1 cellular context compared by ENCODE assay signal in the genomic region with DNA sequence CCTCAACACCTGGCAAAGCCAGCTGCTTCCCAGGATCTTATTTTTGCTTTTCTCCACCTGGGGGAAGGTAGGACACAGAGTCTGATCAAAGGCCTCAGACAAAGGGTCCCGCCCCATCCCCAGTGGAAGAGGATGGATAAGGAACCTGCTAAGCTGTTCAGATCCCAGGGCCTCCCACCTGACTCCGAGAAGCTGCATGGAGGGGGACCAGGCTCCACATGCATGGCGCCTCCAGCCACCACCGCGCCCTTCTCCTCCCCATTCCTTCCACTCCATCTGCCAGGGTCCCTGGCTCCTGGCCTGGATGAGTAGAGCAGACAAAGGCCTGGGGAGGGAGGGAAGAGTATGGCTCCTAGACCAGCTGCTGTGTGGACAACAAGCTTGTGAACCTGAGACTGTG.
TF ChIP-seq lines count a peak whose summit lies in the region.

No MANE protein-coding gene starts in this region.

TF ChIP-seq in H1, 55 proteins besides CTCF, POLR2A, EP300 and RAD21:
- TF ChIP-seq BRCA1 (IDR thresholded peaks at IDR 0.05; ENCODE audit: low read depth, low read length) = no peak
- TF ChIP-seq SP2 (IDR thresholded peaks at IDR 0.05; ENCODE audit: low read length) = no peak
- TF ChIP-seq RBBP5 (IDR thresholded peaks at IDR 0.05; ENCODE audit: borderline replicate concordance, low read depth, low read length) = no peak
- TF ChIP-seq, protein P1, sequence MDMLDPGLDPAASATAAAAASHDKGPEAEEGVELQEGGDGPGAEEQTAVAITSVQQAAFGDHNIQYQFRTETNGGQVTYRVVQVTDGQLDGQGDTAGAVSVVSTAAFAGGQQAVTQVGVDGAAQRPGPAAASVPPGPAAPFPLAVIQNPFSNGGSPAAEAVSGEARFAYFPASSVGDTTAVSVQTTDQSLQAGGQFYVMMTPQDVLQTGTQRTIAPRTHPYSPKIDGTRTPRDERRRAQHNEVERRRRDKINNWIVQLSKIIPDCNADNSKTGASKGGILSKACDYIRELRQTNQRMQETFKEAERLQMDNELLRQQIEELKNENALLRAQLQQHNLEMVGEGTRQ (IDR thresholded peaks at IDR 0.05; ENCODE audit: low read length) = no peak
- TF ChIP-seq KDM1A (IDR thresholded peaks at IDR 0.05; ENCODE audit: borderline replicate concordance, low read length) = no peak
